In the genomic region with DNA sequence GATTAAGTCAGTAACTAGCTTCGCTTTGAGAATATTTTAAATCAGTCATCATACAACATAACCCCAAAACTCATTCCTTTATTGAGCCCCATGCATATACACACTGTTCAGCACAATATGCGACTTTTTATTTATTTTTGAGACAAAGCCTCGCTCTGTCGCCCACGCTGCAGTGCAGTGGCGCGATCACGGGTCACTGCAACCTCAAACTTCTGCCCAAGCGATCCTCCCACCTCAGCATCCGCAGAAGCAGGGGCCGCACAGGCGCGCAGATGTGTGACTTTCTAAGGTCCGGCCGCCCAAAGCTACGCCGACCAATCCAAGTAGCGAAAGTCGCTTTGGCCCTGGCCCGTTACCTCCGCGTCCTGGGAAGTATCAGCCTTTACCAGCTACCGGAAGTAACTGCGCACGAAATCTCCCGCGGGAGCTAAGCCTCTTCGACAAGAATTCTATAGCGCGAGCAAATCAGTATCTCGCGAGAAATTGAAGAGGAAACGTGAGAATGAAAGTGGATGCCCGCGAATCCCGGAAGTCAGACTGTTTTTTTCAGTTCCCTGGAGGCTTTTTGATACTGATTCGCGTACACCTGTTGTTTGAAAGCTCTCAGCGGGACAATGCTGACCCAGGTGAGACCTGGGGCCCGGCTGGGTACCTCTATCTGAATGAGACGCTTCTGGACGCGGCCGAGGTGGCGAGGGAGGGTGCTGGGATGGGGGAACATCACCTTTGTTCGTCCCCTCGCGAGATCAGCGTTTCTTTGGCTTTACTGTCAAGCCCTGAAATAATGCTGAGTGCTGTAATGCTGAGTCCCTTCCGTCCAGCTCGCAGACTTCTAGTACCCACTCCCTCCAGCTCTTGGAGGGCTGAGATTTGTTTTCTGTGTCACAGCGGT, we compare ENCODE assay signal across 8 cellular contexts. TPM values are rescaled to one million over a fixed set of nuclear protein-coding genes. Genes with fewer than 3 reads are reported as not detected.
DNase-seq lines count a peak whose midpoint lies in the region; ATAC-seq, FAIRE-seq and TF ChIP-seq lines count a peak whose summit lies in the region.

A gene (minus strand): TSS at position 404 of the 892 bp plus-strand sequence. CDS start 1,405 bp downstream, outside the sequence.
A gene (plus strand): TSS at position 549 of the 892 bp plus-strand sequence. CDS start 66 bp downstream, at position 615.

- no peak for TF ChIP-seq CTCF in D721Med (IDR thresholded peaks at IDR 0.05; ENCODE audit: insufficient read depth, missing control alignments)

- FAIRE-seq in D721Med (lab: Jason Lieb, UNC) = no peak

- ATAC-seq in GM18517 (IDR thresholded peaks at IDR 0.05; ENCODE audit: unreplicated experiment) = peak; percentile 94
- peak; percentile 95 for ATAC-seq in HG03039 (IDR thresholded peaks at IDR 0.05; ENCODE audit: unreplicated experiment)

- DNase-seq in NCI-H2081 (lab: John Stamatoyannopoulos, UW) (peak; percentile 96 to 98), T1000 (lab: John Stamatoyannopoulos, UW) (peak; percentile 85), astrocyte of the hippocampus (ENCODE audit: low read depth, low spot score) (peak; percentile 98), hippocampal formation (lab: John Stamatoyannopoulos, UW) (peak; percentile 79 to 81), renal cortical epithelial cell (ENCODE audit: low read depth) (peak; percentile 97), D721Med (ENCODE audit: insufficient read length, low spot score) (no peak)

RNA-seq across cellular contexts. Expression of the first gene that starts in this region (rescaled TPM):
- total RNA-seq in renal cortical epithelial cell = 2.3 and 6.3 TPM in 2 replicates

RNA-seq across cellular contexts. Expression of the second gene that starts in this region (rescaled TPM):
- 14.6 and 15.5 TPM in 2 replicates for total RNA-seq in renal cortical epithelial cell
